8 cellular contexts compared by ENCODE assay signal in genomic region chr18:31102020-31102684, GRCh38. TPM values are rescaled to one million over a fixed set of nuclear protein-coding genes. Genes with fewer than 3 reads are reported as not detected.
DNase-seq lines count a peak whose midpoint lies in the region; ATAC-seq and TF ChIP-seq lines count a peak whose summit lies in the region.

Gene DSC2, minus strand, starts transcription at chr18:31102421. Its CDS starts 450 bp downstream, at chr18:31101971.

- peak within 1 kb of the TSS; percentile 98 for H3K27ac Mint-ChIP-seq in nephron progenitor cell

- peaks cover 12% of the 10 kb centered on the region for H3K36me3 Mint-ChIP-seq in nephron progenitor cell (ENCODE audit: low read depth)

- TF ChIP-seq CTCF in nephron progenitor cell (IDR thresholded peaks at IDR 0.05), result no peak

- H3K27me3 Mint-ChIP-seq in nephron progenitor cell (ENCODE audit: low read depth, poor library complexity), result no peaks in the 10 kb centered on the region

- ATAC-seq in esophagus mucosa (peak; percentile 82), HG03457 (IDR thresholded peaks at IDR 0.05; ENCODE audit: unreplicated experiment) (no peak)

- H3K4me3 Mint-ChIP-seq in nephron progenitor cell, result peak within 1 kb of the TSS; percentile 90

- H3K9me3 Mint-ChIP-seq in nephron progenitor cell, result no peaks in the 10 kb centered on the region

- DNase-seq in COLO668 (lab: John Stamatoyannopoulos, UW; ENCODE audit: unreplicated experiment), result peak; percentile 25
- DNase-seq in NCI-H460 (ENCODE audit: extremely low read depth, low read depth), result no peak
- peak; percentile 81 for DNase-seq in nephron progenitor cell
- DNase-seq in NCI-H1048 (lab: John Stamatoyannopoulos, UW), result no peak
- DNase-seq in UCSD-AML1 (lab: John Stamatoyannopoulos, UW; ENCODE audit: unreplicated experiment), result no peak
- DNase-seq in stimulated activated CD4-positive, alpha-beta T cell treated with anti-CD3 and anti-CD28 coated beads, Interleukin-2, amount 100 ng/mL, for 48 hours, result no peak

- H3K4me1 Mint-ChIP-seq in nephron progenitor cell, result peaks cover 53% of the 10 kb centered on the region

RNA-seq across cellular contexts. Expression of gene DSC2, which starts in this region (rescaled TPM):
- total RNA-seq in NCI-H460 (2014; rRNA removed; shearing (Covaris generic)), result 13.3 and 15.1 TPM in 2 replicates
- polyA plus RNA-seq in NCI-H460 (2014; cell fraction: nucleus; rRNA removed), result 7.4 and 8.2 TPM in 2 replicates
- 434 TPM for total RNA-seq in esophagus mucosa

Comparison
In these comparisons a context has a peak if more than half of its experiments do, and no peak if none do; other contexts are left out.
1. RNA of gene DSC2 (total RNA-seq): 434 TPM in esophagus mucosa (single experiment); 13.3 to 15.1 TPM in NCI-H460; every median in the first group is over 10 times any median in the second.
2. DNase-seq: peak in COLO668 (single experiment) and nephron progenitor cell (single experiment); none in NCI-H460 (single experiment), NCI-H1048 (single experiment), UCSD-AML1 (single experiment) and stimulated activated CD4-positive, alpha-beta T cell treated with anti-CD3 and anti-CD28 coated beads, Interleukin-2, amount 100 ng/mL, for 48 hours (0 of 2).